In the genomic region with DNA sequence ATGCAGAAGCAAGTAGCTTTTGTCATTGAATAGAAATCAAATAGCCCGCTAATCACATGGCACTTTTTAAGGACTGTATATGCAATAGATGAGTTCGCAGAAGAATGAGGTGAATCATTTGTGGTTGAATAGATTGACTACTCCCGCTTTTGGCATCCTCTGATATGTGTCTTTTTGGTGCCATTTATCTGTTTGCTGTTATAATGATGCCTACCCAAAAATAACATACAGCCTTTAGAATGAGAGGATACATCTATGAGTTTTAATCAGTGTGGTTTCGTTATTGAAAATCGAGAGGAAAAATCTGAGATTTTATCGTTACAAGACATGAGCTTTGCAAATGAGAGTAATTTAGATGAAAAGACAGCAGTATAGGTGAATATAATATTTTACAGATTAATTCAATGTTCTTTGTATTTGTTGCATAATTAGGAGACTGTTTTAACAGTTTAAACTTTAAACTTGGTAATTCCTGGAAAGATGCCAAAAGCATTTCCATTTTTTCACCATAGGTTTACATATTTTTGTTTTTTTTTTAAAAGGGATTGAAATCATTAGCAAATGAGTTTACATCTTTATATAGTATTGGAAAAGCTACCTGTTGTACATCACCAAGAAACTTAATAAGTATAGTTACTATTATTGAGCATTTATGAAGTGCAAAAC, we compare ENCODE assay signal across 1 cellular context.
TF ChIP-seq lines count a peak whose summit lies in the region.

No MANE protein-coding gene starts in this region.

TF ChIP-seq in K562, 482 proteins besides CTCF, POLR2A, EP300 and RAD21 (continued from another document and continues in another):
- TF ChIP-seq, protein P1, sequence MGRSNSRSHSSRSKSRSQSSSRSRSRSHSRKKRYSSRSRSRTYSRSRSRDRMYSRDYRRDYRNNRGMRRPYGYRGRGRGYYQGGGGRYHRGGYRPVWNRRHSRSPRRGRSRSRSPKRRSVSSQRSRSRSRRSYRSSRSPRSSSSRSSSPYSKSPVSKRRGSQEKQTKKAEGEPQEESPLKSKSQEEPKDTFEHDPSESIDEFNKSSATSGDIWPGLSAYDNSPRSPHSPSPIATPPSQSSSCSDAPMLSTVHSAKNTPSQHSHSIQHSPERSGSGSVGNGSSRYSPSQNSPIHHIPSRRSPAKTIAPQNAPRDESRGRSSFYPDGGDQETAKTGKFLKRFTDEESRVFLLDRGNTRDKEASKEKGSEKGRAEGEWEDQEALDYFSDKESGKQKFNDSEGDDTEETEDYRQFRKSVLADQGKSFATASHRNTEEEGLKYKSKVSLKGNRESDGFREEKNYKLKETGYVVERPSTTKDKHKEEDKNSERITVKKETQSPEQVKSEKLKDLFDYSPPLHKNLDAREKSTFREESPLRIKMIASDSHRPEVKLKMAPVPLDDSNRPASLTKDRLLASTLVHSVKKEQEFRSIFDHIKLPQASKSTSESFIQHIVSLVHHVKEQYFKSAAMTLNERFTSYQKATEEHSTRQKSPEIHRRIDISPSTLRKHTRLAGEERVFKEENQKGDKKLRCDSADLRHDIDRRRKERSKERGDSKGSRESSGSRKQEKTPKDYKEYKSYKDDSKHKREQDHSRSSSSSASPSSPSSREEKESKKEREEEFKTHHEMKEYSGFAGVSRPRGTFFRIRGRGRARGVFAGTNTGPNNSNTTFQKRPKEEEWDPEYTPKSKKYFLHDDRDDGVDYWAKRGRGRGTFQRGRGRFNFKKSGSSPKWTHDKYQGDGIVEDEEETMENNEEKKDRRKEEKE (IDR thresholded peaks at IDR 0.05; ENCODE audit: borderline replicate concordance in 1 of 2, control insufficient read depth in 1 of 2, low read depth in 2 of 2, low read length in 1 of 2): no peak
- TF ChIP-seq, protein P2, sequence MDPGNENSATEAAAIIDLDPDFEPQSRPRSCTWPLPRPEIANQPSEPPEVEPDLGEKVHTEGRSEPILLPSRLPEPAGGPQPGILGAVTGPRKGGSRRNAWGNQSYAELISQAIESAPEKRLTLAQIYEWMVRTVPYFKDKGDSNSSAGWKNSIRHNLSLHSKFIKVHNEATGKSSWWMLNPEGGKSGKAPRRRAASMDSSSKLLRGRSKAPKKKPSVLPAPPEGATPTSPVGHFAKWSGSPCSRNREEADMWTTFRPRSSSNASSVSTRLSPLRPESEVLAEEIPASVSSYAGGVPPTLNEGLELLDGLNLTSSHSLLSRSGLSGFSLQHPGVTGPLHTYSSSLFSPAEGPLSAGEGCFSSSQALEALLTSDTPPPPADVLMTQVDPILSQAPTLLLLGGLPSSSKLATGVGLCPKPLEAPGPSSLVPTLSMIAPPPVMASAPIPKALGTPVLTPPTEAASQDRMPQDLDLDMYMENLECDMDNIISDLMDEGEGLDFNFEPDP (CRISPR knock-in tag; IDR thresholded peaks at IDR 0.05): no peak
- TF ChIP-seq ZNF212 (CRISPR knock-in tag; IDR thresholded peaks at IDR 0.05) (no peak), YBX1 (IDR thresholded peaks at IDR 0.05) (no peak), ZFPM2 (CRISPR knock-in tag; IDR thresholded peaks at IDR 0.05) (no peak), ZSCAN29 (IDR thresholded peaks at IDR 0.05) (0 out of 2 replicates have a peak, but pooled peaks have one; percentile 5), L3MBTL2 (IDR thresholded peaks at IDR 0.05) (no peak), ZNF347 (CRISPR knock-in tag; IDR thresholded peaks at IDR 0.05; ENCODE audit: low read depth) (no peak), POLR2H (tag; IDR thresholded peaks at IDR 0.05; ENCODE audit: low read depth) (no peak), FOXK2 (conservative IDR thresholded peaks at IDR 0.05 in 1 of 2, IDR thresholded peaks at IDR 0.05 in 1 of 2; ENCODE audit: low read depth in 2 of 2) (no peak), ZNF217 (CRISPR knock-in tag; IDR thresholded peaks at IDR 0.05) (no peak), POLR3G (IDR thresholded peaks at IDR 0.05; ENCODE audit: extremely low read depth, insufficient read length, insufficient replicate concordance) (no peak), NFIC (IDR thresholded peaks at IDR 0.05) (peak; percentile 97)
- TF ChIP-seq, protein P3, sequence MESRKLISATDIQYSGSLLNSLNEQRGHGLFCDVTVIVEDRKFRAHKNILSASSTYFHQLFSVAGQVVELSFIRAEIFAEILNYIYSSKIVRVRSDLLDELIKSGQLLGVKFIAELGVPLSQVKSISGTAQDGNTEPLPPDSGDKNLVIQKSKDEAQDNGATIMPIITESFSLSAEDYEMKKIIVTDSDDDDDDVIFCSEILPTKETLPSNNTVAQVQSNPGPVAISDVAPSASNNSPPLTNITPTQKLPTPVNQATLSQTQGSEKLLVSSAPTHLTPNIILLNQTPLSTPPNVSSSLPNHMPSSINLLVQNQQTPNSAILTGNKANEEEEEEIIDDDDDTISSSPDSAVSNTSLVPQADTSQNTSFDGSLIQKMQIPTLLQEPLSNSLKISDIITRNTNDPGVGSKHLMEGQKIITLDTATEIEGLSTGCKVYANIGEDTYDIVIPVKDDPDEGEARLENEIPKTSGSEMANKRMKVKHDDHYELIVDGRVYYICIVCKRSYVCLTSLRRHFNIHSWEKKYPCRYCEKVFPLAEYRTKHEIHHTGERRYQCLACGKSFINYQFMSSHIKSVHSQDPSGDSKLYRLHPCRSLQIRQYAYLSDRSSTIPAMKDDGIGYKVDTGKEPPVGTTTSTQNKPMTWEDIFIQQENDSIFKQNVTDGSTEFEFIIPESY (CRISPR knock-in tag; IDR thresholded peaks at IDR 0.05): no peak
- TF ChIP-seq, protein P4, sequence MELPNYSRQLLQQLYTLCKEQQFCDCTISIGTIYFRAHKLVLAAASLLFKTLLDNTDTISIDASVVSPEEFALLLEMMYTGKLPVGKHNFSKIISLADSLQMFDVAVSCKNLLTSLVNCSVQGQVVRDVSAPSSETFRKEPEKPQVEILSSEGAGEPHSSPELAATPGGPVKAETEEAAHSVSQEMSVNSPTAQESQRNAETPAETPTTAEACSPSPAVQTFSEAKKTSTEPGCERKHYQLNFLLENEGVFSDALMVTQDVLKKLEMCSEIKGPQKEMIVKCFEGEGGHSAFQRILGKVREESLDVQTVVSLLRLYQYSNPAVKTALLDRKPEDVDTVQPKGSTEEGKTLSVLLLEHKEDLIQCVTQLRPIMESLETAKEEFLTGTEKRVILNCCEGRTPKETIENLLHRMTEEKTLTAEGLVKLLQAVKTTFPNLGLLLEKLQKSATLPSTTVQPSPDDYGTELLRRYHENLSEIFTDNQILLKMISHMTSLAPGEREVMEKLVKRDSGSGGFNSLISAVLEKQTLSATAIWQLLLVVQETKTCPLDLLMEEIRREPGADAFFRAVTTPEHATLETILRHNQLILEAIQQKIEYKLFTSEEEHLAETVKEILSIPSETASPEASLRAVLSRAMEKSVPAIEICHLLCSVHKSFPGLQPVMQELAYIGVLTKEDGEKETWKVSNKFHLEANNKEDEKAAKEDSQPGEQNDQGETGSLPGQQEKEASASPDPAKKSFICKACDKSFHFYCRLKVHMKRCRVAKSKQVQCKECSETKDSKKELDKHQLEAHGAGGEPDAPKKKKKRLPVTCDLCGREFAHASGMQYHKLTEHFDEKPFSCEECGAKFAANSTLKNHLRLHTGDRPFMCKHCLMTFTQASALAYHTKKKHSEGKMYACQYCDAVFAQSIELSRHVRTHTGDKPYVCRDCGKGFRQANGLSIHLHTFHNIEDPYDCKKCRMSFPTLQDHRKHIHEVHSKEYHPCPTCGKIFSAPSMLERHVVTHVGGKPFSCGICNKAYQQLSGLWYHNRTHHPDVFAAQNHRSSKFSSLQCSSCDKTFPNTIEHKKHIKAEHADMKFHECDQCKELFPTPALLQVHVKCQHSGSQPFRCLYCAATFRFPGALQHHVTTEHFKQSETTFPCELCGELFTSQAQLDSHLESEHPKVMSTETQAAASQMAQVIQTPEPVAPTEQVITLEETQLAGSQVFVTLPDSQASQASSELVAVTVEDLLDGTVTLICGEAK (IDR thresholded peaks at IDR 0.05): no peak
- TF ChIP-seq, protein P4 (CRISPR knock-in tag; IDR thresholded peaks at IDR 0.05): no peak
- TF ChIP-seq, protein P5, sequence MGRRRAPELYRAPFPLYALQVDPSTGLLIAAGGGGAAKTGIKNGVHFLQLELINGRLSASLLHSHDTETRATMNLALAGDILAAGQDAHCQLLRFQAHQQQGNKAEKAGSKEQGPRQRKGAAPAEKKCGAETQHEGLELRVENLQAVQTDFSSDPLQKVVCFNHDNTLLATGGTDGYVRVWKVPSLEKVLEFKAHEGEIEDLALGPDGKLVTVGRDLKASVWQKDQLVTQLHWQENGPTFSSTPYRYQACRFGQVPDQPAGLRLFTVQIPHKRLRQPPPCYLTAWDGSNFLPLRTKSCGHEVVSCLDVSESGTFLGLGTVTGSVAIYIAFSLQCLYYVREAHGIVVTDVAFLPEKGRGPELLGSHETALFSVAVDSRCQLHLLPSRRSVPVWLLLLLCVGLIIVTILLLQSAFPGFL (CRISPR knock-in tag; IDR thresholded peaks at IDR 0.05): no peak
- TF ChIP-seq, protein P6, sequence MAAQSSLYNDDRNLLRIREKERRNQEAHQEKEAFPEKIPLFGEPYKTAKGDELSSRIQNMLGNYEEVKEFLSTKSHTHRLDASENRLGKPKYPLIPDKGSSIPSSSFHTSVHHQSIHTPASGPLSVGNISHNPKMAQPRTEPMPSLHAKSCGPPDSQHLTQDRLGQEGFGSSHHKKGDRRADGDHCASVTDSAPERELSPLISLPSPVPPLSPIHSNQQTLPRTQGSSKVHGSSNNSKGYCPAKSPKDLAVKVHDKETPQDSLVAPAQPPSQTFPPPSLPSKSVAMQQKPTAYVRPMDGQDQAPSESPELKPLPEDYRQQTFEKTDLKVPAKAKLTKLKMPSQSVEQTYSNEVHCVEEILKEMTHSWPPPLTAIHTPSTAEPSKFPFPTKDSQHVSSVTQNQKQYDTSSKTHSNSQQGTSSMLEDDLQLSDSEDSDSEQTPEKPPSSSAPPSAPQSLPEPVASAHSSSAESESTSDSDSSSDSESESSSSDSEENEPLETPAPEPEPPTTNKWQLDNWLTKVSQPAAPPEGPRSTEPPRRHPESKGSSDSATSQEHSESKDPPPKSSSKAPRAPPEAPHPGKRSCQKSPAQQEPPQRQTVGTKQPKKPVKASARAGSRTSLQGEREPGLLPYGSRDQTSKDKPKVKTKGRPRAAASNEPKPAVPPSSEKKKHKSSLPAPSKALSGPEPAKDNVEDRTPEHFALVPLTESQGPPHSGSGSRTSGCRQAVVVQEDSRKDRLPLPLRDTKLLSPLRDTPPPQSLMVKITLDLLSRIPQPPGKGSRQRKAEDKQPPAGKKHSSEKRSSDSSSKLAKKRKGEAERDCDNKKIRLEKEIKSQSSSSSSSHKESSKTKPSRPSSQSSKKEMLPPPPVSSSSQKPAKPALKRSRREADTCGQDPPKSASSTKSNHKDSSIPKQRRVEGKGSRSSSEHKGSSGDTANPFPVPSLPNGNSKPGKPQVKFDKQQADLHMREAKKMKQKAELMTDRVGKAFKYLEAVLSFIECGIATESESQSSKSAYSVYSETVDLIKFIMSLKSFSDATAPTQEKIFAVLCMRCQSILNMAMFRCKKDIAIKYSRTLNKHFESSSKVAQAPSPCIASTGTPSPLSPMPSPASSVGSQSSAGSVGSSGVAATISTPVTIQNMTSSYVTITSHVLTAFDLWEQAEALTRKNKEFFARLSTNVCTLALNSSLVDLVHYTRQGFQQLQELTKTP (IDR thresholded peaks at IDR 0.05; ENCODE audit: low read depth in 1 of 2, partially characterized antibody in 2 of 2): no peak
